ENCODE assay signal across 12 cellular contexts in the genomic region with DNA sequence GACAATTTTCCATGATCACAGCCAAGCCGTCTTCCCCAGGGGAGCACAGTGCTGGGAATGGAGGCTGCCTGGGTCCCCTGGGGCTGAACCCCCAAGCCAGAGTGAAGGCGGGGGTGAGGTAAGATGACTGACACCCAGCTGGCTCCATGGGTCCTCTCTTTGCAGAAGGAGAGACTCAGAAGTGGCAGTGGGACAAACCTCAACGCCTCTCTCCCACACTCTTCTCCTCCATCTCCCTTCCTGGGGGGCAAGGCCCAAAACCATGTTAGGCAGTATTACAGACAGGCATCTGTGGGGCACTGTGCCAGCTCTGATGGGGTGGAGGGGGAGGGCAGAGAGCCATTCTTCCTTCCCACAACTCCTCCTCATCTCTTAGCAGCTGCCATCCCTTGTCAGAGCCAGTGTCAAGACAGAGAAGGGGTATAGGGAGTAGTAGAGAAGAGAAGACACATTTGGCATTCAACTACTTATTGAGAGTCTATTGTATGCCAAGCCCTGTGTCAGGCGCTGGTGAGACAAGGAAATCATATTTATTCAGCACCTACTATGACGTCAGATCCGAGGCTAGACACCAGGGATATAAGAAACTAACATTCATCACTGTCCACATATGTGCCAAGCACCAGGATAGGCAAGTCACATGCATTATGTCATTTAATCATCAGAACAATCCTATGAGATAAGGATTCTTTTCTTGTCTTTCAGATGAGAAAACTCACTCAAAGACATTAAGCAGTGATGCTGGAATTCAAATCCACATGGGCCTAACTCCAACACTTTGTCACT. TPM values are rescaled to one million over a fixed set of nuclear protein-coding genes. Genes with fewer than 3 reads are reported as not detected.
DNase-seq lines count a peak whose midpoint lies in the region; ATAC-seq, FAIRE-seq and TF ChIP-seq lines count a peak whose summit lies in the region.
"Had no signal": no experiment of that assay in that cellular context is flagged by ENCODE, and none has a peak within 500 bp of the region (broad histone marks: within the 10 kb centered on the region; RNA-seq: fewer than 3 reads in every experiment).

No MANE protein-coding gene starts in this region.

- intact Hi-C loops in IMR-90 (cut with micrococcal nuclease), result no loop called here
- intact Hi-C loops in psoas muscle (cut with DNase I), result loop anchor here in 1 of 2 donors (2.0 kb wide), 2 partner anchors 17 to 25 kb away; a partner anchor contains a TSS

- no peak overlapping the region for H3K4me3 ChIP-seq in IMR-90 (ENCODE audit: insufficient read depth, low read depth, low read length)
- H3K4me3 ChIP-seq in psoas muscle, result peak overlapping the region; percentile 85
- H3K4me3 ChIP-seq: GM12878 had no signal

- no peak overlapping the region for H2BK120ac ChIP-seq in IMR-90 (ENCODE audit: low read depth, low read length)

- CTCF ChIA-PET in IMR-90 (lab: Yijun Ruan, JAX), result no interaction called here

- H3K27ac ChIP-seq in IMR-90 (ENCODE audit: insufficient read depth, low read length) (no peak overlapping the region), psoas muscle (peak overlapping the region; percentile 92)

- FAIRE-seq in H54 (lab: Jason Lieb, UNC), result no peak
- FAIRE-seq: GM12878 had no signal

- no peaks in the 10 kb centered on the region for H4K20me1 ChIP-seq in IMR-90 (ENCODE audit: insufficient read depth, low read length)

- no peak overlapping the region for H4K5ac ChIP-seq in IMR-90 (ENCODE audit: low read depth, low read length)

- dilution Hi-C loops in IMR-90 (cut with HindIII; ENCODE audit: low sequenced_read_pairs, unreplicated experiment), result no loop called here

- POLR2A ChIA-PET in IMR-90 (lab: Charles Lee; ENCODE audit: unreplicated experiment), result no interaction called here

- no CpG with 5 or more reads among the region's 6 CpGs for WGBS in IMR-90 (ENCODE audit: extremely low coverage in 2 of 2, insufficient read length in 1 of 2), 2 experiments
- 20 to 29% (median 26%) methylated on average over 6 of the region's 6 CpGs for WGBS in psoas muscle, 3 donors

- no peaks in the 10 kb centered on the region; the same call in 1 of the 2 replicates for H3K9me1 ChIP-seq in IMR-90 (ENCODE audit: insufficient read depth, low read length)

- no peak overlapping the region for H3K4me2 ChIP-seq in IMR-90 (ENCODE audit: low read depth, low read length)
- H3K4me2 ChIP-seq: SK-N-SH had no signal

- H3K23ac ChIP-seq in IMR-90 (ENCODE audit: low read depth, low read length), result no peak overlapping the region

- H4K91ac ChIP-seq in IMR-90 (ENCODE audit: insufficient read depth, low read depth, low read length), result no peak overlapping the region

- H3K18ac ChIP-seq in IMR-90 (ENCODE audit: low read depth, low read length), result no peak overlapping the region

- H4K8ac ChIP-seq in IMR-90 (ENCODE audit: low read depth in 2 of 2, low read length in 2 of 2), result no peak overlapping the region

- no peak overlapping the region for H2BK15ac ChIP-seq in IMR-90 (ENCODE audit: low read depth, low read length)

- no peaks in the 10 kb centered on the region for H3K79me1 ChIP-seq in IMR-90 (ENCODE audit: low read depth in 1 of 2, low read length in 2 of 2)

- no peak overlapping the region for H2AK5ac ChIP-seq in IMR-90 (ENCODE audit: low read depth, low read length)

- H3K9me3 ChIP-seq in IMR-90 (ENCODE audit: control insufficient read depth, insufficient read depth, low read length) (no peaks in the 10 kb centered on the region), psoas muscle (no peaks in the 10 kb centered on the region)
- H3K9me3 ChIP-seq: SK-N-SH had no signal

- TF ChIP-seq CTCF in IMR-90 (conservative IDR thresholded peaks at IDR 0.05; ENCODE audit: low read depth, low read length), result no peak
- TF ChIP-seq CTCF in psoas muscle (IDR thresholded peaks at IDR 0.05), result no peak

- H2AK9ac ChIP-seq in IMR-90 (replicated peaks; ENCODE audit: low read depth, low read length, poor library complexity), result no peak overlapping the region

- no TSS peak for BruUV-seq in IMR-90 (replicated peaks; lab: Mats Ljungman, UMichigan)

- ATAC-seq in IMR-90 (ENCODE audit: low read depth), result no peak
- peak; percentile 41 to 53 (median 49) for ATAC-seq in psoas muscle
- ATAC-seq: GM12878 had no signal

- no peak overlapping the region for H3K14ac ChIP-seq in IMR-90 (replicated peaks; ENCODE audit: low read depth, low read length)

- DNase-seq in IMR-90, result peak; percentile 35
- peak; percentile 50 for DNase-seq in fibroblast of gingiva (ENCODE audit: low read depth)
- DNase-seq in psoas muscle, result peak; percentile 72 to 93
- no peak for DNase-seq in pons (ENCODE audit: low spot score)
- no peak for DNase-seq in H54 (ENCODE audit: insufficient read length, low spot score)
- DNase-seq in NCI-H1092 (lab: John Stamatoyannopoulos, UW), result no peak
- DNase-seq: activated CD4-positive, CD25-positive, alpha-beta regulatory T cell; activated T-cell treated with anti-CD3 and anti-CD28 coated beads, Interleukin-2, amount 50 U/mL, for 1 hour; DMS53; NCI-H1417 treated with DMSO at 0.1 percent for 48 hours; SK-N-SH had no signal

- H3K4me1 ChIP-seq in IMR-90 (ENCODE audit: control insufficient read depth, insufficient read depth, low read length) (peaks cover 4% of the 10 kb centered on the region; the same call in 1 of the 2 replicates), psoas muscle (peaks cover 46% of the 10 kb centered on the region)

- no peak overlapping the region for H3K4ac ChIP-seq in IMR-90 (ENCODE audit: low read depth, low read length)

- H2BK5ac ChIP-seq in IMR-90 (ENCODE audit: low read depth, low read length, poor library complexity, severe bottlenecking), result no peak overlapping the region

- no peak overlapping the region for H3K56ac ChIP-seq in IMR-90 (ENCODE audit: extremely low read depth, insufficient read depth, low read length)

- H3K27me3 ChIP-seq in IMR-90 (ENCODE audit: control insufficient read depth, insufficient read depth, low read length), result peaks cover 24% of the 10 kb centered on the region
- H3K27me3 ChIP-seq in psoas muscle (ENCODE audit: insufficient read depth in 3 of 3, low read length in 2 of 3), result no peaks in the 10 kb centered on the region

- no peak overlapping the region for H2BK20ac ChIP-seq in IMR-90 (ENCODE audit: low read depth, low read length)

- no peak for TF ChIP-seq RAD21 in IMR-90 (IDR thresholded peaks at IDR 0.05; ENCODE audit: low read length)

- no peak overlapping the region for H2AFZ ChIP-seq in IMR-90 (replicated peaks; ENCODE audit: low read length, poor library complexity)

- in situ Hi-C loops in IMR-90 (cut with MboI; ENCODE audit: low sequenced_read_pairs), result no loop called here

- H3K36me3 ChIP-seq in IMR-90 (ENCODE audit: control insufficient read depth, insufficient read depth, low read length) (no peaks in the 10 kb centered on the region), psoas muscle (ENCODE audit: insufficient read depth in 1 of 2, low read depth in 1 of 2) (peaks cover 0 to 28% of the 10 kb centered on the region in 2 donors)

- TF ChIP-seq POLR2A in IMR-90 (IDR thresholded peaks at IDR 0.05; ENCODE audit: low read depth, low read length) (no peak), H54 (IDR thresholded peaks at IDR 0.05; ENCODE audit: low read depth, low read length) (no peak)

- H3K9ac ChIP-seq in IMR-90 (ENCODE audit: low read depth, low read length), result no peak overlapping the region
- H3K9ac ChIP-seq: SK-N-SH had no signal

TF ChIP-seq in IMR-90, 13 proteins besides CTCF, POLR2A, EP300 and RAD21 (continues in another document):
- TF ChIP-seq RFX5 (IDR thresholded peaks at IDR 0.05; ENCODE audit: low read depth, low read length) (no peak), BHLHE40 (IDR thresholded peaks at IDR 0.05; ENCODE audit: low read depth, low read length) (no peak), MAZ (IDR thresholded peaks at IDR 0.05; ENCODE audit: borderline replicate concordance, low read depth, low read length) (no peak), SMC3 (IDR thresholded peaks at IDR 0.05; ENCODE audit: low read depth, low read length) (no peak)

RNA-seq across cellular contexts. Expression of a gene that starts 3.5 kb away (rescaled TPM):
- total RNA-seq in IMR-90 (2012; rRNA removed) (3.9 and 4.4 TPM in 2 replicates), psoas muscle (100 to 1,000 TPM; 297 to 433 (median 350) TPM)
- polyA plus RNA-seq in IMR-90 (2012; rRNA removed) (13.9 and 15.7 TPM in 2 replicates), psoas muscle (100 to 1,000 TPM in 2 of 3 donors, 10 to 100 TPM in 1; 51.8 to 254 (median 152) TPM)
- polyA plus RNA-seq in IMR-90 (2012; cell fraction: cytosol; rRNA removed), result 12.1 and 23.0 TPM in 2 replicates
- 89.0 and 117 TPM in 2 replicates for polyA plus RNA-seq in IMR-90 (2012; cell fraction: nucleus; rRNA removed; ENCODE audit: low replicate concordance)

RNA-seq across cellular contexts. Expression of a gene that starts 11.7 kb away (rescaled TPM):
- total RNA-seq in IMR-90 (2012; rRNA removed), result 128 and 158 TPM in 2 replicates
- 280 and 285 TPM in 2 replicates for polyA plus RNA-seq in IMR-90 (2012; rRNA removed)
- 332 and 427 TPM in 2 replicates for polyA plus RNA-seq in IMR-90 (2012; cell fraction: cytosol; rRNA removed)
- polyA plus RNA-seq in IMR-90 (2012; cell fraction: nucleus; rRNA removed; ENCODE audit: low replicate concordance), result 75.9 and 113 TPM in 2 replicates
- 100 to 1,000 TPM; 127 to 193 (median 165) TPM for total RNA-seq in psoas muscle
- polyA plus RNA-seq in psoas muscle, result 100 to 1,000 TPM; 185 to 260 (median 228) TPM

RNA-seq across cellular contexts. Expression of a gene that starts 16.0 kb away (rescaled TPM):
- total RNA-seq in IMR-90 (2012; rRNA removed) (7.3 and 8.9 TPM in 2 replicates), psoas muscle (10 to 100 TPM; 11.4 to 25.4 (median 16.0) TPM)
- polyA plus RNA-seq in IMR-90 (2012; rRNA removed) (18.8 and 21.0 TPM in 2 replicates), psoas muscle (10 to 100 TPM in 2 of 3 donors, 1 to 10 TPM in 1; 7.0 to 14.0 (median 11.9) TPM)
- polyA plus RNA-seq in IMR-90 (2012; cell fraction: cytosol; rRNA removed), result 16.9 and 19.9 TPM in 2 replicates
- 85.3 and 102 TPM in 2 replicates for polyA plus RNA-seq in IMR-90 (2012; cell fraction: nucleus; rRNA removed; ENCODE audit: low replicate concordance)

RNA-seq across cellular contexts. Expression of a gene that starts 24.6 kb away (rescaled TPM):
- total RNA-seq in IMR-90 (2012; rRNA removed) (995 and 1,796 TPM in 2 replicates), psoas muscle (1,000 to 10,000 TPM in 2 of 4 donors, 100 to 1,000 TPM in 2; 592 to 1,401 (median 983) TPM)
- polyA plus RNA-seq in IMR-90 (2012; rRNA removed) (1,398 and 1,518 TPM in 2 replicates), psoas muscle (1,000 to 10,000 TPM; 1,147 to 2,407 (median 1,257) TPM)
- polyA plus RNA-seq in IMR-90 (2012; cell fraction: cytosol; rRNA removed), result 856 and 974 TPM in 2 replicates
- polyA plus RNA-seq in IMR-90 (2012; cell fraction: nucleus; rRNA removed; ENCODE audit: low replicate concordance), result 173 and 576 TPM in 2 replicates

RNA-seq across cellular contexts. Expression of a gene that starts 38.8 kb away (rescaled TPM):
- total RNA-seq in IMR-90 (2012; rRNA removed) (2.2 and 2.7 TPM in 2 replicates), psoas muscle (1 to 10 TPM in 3 of 4 donors, under 1 TPM in 1; 0.88 to 4.8 (median 1.4) TPM)
- polyA plus RNA-seq in IMR-90 (2012; rRNA removed) (12.9 and 13.6 TPM in 2 replicates), psoas muscle (1 to 10 TPM in 2 of 3 donors, under 1 TPM in 1; 0.34 to 3.7 (median 2.3) TPM)
- polyA plus RNA-seq in IMR-90 (2012; cell fraction: cytosol; rRNA removed), result 5.7 and 15.7 TPM in 2 replicates
- polyA plus RNA-seq in IMR-90 (2012; cell fraction: nucleus; rRNA removed; ENCODE audit: low replicate concordance), result 5.5 and 10.6 TPM in 2 replicates

Comparison
In these comparisons a context has a peak if more than half of its experiments do, and no peak if none do; other contexts are left out.
1. DNase-seq: peak in IMR-90 (single experiment), fibroblast of gingiva (single experiment) and psoas muscle (2 of 2); none in pons (single experiment), H54 (single experiment) and NCI-H1092 (single experiment).
2. RNA of a gene that starts 3.5 kb away (total RNA-seq): 297 to 433 TPM in psoas muscle; 3.9 to 4.4 TPM in IMR-90; every median in the first group is over 10 times any median in the second.